In genomic region chr19:45200614-45201013, GRCh38 we compare ENCODE assay signal across 10 cellular contexts. TPM values are rescaled to one million over a fixed set of nuclear protein-coding genes. Genes with fewer than 3 reads are reported as not detected.
DNase-seq lines count a peak whose midpoint lies in the region; ATAC-seq and TF ChIP-seq lines count a peak whose summit lies in the region.
"Had no signal": no experiment of that assay in that cellular context is flagged by ENCODE, and none has a peak within 500 bp of the region (broad histone marks: within the 10 kb centered on the region; RNA-seq: fewer than 3 reads in every experiment).

No MANE protein-coding gene starts in this region.

- peaks cover 6% of the 10 kb centered on the region for H3K27me3 Mint-ChIP-seq in type B pancreatic cell
- peaks cover 7% of the 10 kb centered on the region for H3K27me3 Mint-ChIP-seq in glutamatergic neuron (ENCODE audit: unreplicated experiment)

- H3K4me1 Mint-ChIP-seq in type B pancreatic cell (ENCODE audit: unreplicated experiment) (no peaks in the 10 kb centered on the region), glutamatergic neuron (ENCODE audit: low read depth, unreplicated experiment) (peaks cover 3% of the 10 kb centered on the region)
- H3K4me1 Mint-ChIP-seq: T-cell had no signal

- no peak overlapping the region for H3K27ac ChIP-seq in adrenal gland
- no peak overlapping the region for H3K27ac ChIP-seq in hepatocyte
- H3K27ac ChIP-seq: colonic mucosa had no signal

- WGBS in adrenal gland, 4 donors: 42 to 65% (median 49%) methylated on average over 2 to 5 of the region's 5 CpGs
- 55% methylated on average over 5 of the region's 5 CpGs for WGBS in hepatocyte (ENCODE audit: low lambda C conversion rate, missing lambda C conversion rate)

- no peak overlapping the region for H3K4me2 ChIP-seq in hepatocyte

- intact Hi-C loops in Right ventricle myocardium superior (cut with DNase I) (no loop called here), Right ventricle myocardium inferior (cut with DNase I) (loop anchor here (10.0 kb wide), 1 partner anchor 144 kb away; the partner anchor contains the start of gene KLC3), adrenal gland (cut with DNase I) (loop anchor here (5.0 to 10.0 kb wide), 2 partner anchors 52 to 134 kb away; partner anchors contain the start of gene MARK4 (in 1 of the 2))

- no peaks in the 10 kb centered on the region for H3K4me1 ChIP-seq in adrenal gland (replicated peaks in 1 of 2)
- no peaks in the 10 kb centered on the region for H3K4me1 ChIP-seq in hepatocyte (ENCODE audit: insufficient read depth)
- H3K4me1 ChIP-seq: colonic mucosa had no signal

- H4K20me1 ChIP-seq in hepatocyte (ENCODE audit: insufficient read depth, poor library complexity, severe bottlenecking): no peaks in the 10 kb centered on the region

- H3K4me3 Mint-ChIP-seq in type B pancreatic cell (no peak overlapping the region), glutamatergic neuron (ENCODE audit: unreplicated experiment) (no peak overlapping the region)
- H3K4me3 Mint-ChIP-seq: T-cell had no signal

- H3K9me3 ChIP-seq in adrenal gland (replicated peaks in 1 of 3) (no peaks in the 10 kb centered on the region), hepatocyte (ENCODE audit: low read depth) (no peaks in the 10 kb centered on the region)
- H3K9me3 ChIP-seq: colonic mucosa had no signal

- no peaks in the 10 kb centered on the region for H3K9me3 Mint-ChIP-seq in type B pancreatic cell
- H3K9me3 Mint-ChIP-seq in glutamatergic neuron (ENCODE audit: unreplicated experiment): no peaks in the 10 kb centered on the region
- H3K9me3 Mint-ChIP-seq: T-cell had no signal

- H3K79me2 ChIP-seq in hepatocyte: no peaks in the 10 kb centered on the region

- no peaks in the 10 kb centered on the region for H3K36me3 ChIP-seq in adrenal gland (replicated peaks in 1 of 2)
- no peaks in the 10 kb centered on the region for H3K36me3 ChIP-seq in hepatocyte (replicated peaks; ENCODE audit: insufficient read depth, low read depth)
- H3K36me3 ChIP-seq: colonic mucosa had no signal

- no peak overlapping the region for H3K4me3 ChIP-seq in adrenal gland
- no peak overlapping the region for H3K4me3 ChIP-seq in hepatocyte
- H3K4me3 ChIP-seq: colonic mucosa had no signal

- no peak overlapping the region for H2AFZ ChIP-seq in hepatocyte

- no peak for TF ChIP-seq POLR2A in adrenal gland (IDR thresholded peaks at IDR 0.05)

- H3K36me3 Mint-ChIP-seq in type B pancreatic cell (no peaks in the 10 kb centered on the region), glutamatergic neuron (ENCODE audit: unreplicated experiment) (no peaks in the 10 kb centered on the region)
- H3K36me3 Mint-ChIP-seq: T-cell had no signal

- TF ChIP-seq CTCF in adrenal gland (IDR thresholded peaks at IDR 0.05): peak in 5 of 6 experiments; percentile 32 to 64 (median 49)
- TF ChIP-seq CTCF in hepatocyte (IDR thresholded peaks at IDR 0.05; ENCODE audit: poor library complexity): peak; percentile 27
- TF ChIP-seq CTCF in type B pancreatic cell (conservative IDR thresholded peaks at IDR 0.05): peak; percentile 72
- TF ChIP-seq CTCF in glutamatergic neuron (IDR thresholded peaks at IDR 0.05; ENCODE audit: partially characterized antibody, unreplicated experiment): no peak

- DNase-seq in Right ventricle myocardium superior (peak; percentile 42), Right ventricle myocardium inferior (ENCODE audit: missing footprints) (no peak), adrenal gland (peak in 5 of 7 donors; percentile 19 to 75 (median 57)), hepatocyte (ENCODE audit: low spot score) (no peak), type B pancreatic cell (ENCODE audit: extremely low spot score, unreplicated experiment) (no peak), D341Med (ENCODE audit: low spot score) (no peak), glutamatergic neuron (no peak)
- DNase-seq: colonic mucosa, T-cell had no signal

- H3K27ac Mint-ChIP-seq in type B pancreatic cell: no peak overlapping the region
- no peak overlapping the region for H3K27ac Mint-ChIP-seq in glutamatergic neuron (ENCODE audit: unreplicated experiment)
- H3K27ac Mint-ChIP-seq: T-cell had no signal

- H3K9me2 ChIP-seq in hepatocyte (replicated peaks; ENCODE audit: insufficient read depth): no peaks in the 10 kb centered on the region

- H3K27me3 ChIP-seq in adrenal gland (no peaks in the 10 kb centered on the region), hepatocyte (no peaks in the 10 kb centered on the region)
- H3K27me3 ChIP-seq: colonic mucosa had no signal

- ATAC-seq in Right ventricle myocardium superior (ENCODE audit: poor library complexity) (no peak), Right ventricle myocardium inferior (no peak), HG03025 (IDR thresholded peaks at IDR 0.05; ENCODE audit: low FRiP score, unreplicated experiment) (no peak)
- ATAC-seq: T-cell had no signal

RNA-seq across cellular contexts. Expression of gene BLOC1S3, which starts 22.0 kb away (rescaled TPM):
- total RNA-seq in Right ventricle myocardium superior (3.6 TPM), Right ventricle myocardium inferior (5.2 TPM), adrenal gland (10 to 100 TPM; 13.6 to 25.5 (median 19.0) TPM), hepatocyte (8.4 and 12.5 TPM in 2 replicates), type B pancreatic cell (ENCODE audit: low replicate concordance) (9.2 and 10.2 TPM in 2 replicates), glutamatergic neuron (ENCODE audit: unreplicated experiment) (8.1 TPM)
- polyA plus RNA-seq in adrenal gland (10 to 100 TPM in 1 of 3 donors, 1 to 10 TPM in 2; 3.9 to 11.9 (median 4.1) TPM), hepatocyte (15.6 and 17.1 TPM in 2 replicates)

RNA-seq across cellular contexts. Expression of gene TRAPPC6A, which starts 22.6 kb away (rescaled TPM):
- total RNA-seq in Right ventricle myocardium superior: 15.0 TPM
- 14.2 TPM for total RNA-seq in Right ventricle myocardium inferior
- 10 to 100 TPM; 24.6 to 71.4 (median 37.9) TPM for total RNA-seq in adrenal gland
- 10 to 100 TPM in 2 of 3 donors, 1 to 10 TPM in 1; 5.1 to 41.7 (median 34.3) TPM for polyA plus RNA-seq in adrenal gland
- total RNA-seq in hepatocyte: 24.6 and 25.7 TPM in 2 replicates
- polyA plus RNA-seq in hepatocyte: 60.1 and 75.8 TPM in 2 replicates
- total RNA-seq in type B pancreatic cell (ENCODE audit: low replicate concordance): 36.7 and 41.3 TPM in 2 replicates
- total RNA-seq in glutamatergic neuron (ENCODE audit: unreplicated experiment): 31.6 TPM

RNA-seq across cellular contexts. Expression of gene NKPD1, which starts 39.8 kb away (rescaled TPM):
- total RNA-seq in Right ventricle myocardium superior (not detected), Right ventricle myocardium inferior (not detected), adrenal gland (1 to 10 TPM in 1 of 8 donors, under 1 TPM in 6, not detected in 1; 0.06 to 1.1 (median 0.27) TPM), hepatocyte (0.08 and 0.27 TPM in 2 replicates), type B pancreatic cell (ENCODE audit: low replicate concordance) (0.56 and 1.3 TPM in 2 replicates), glutamatergic neuron (ENCODE audit: unreplicated experiment) (1.2 TPM)
- polyA plus RNA-seq in adrenal gland (under 1 TPM in 2 of 3 donors, not detected in 1; 0.13 to 0.16 TPM), hepatocyte (0.50 and 0.60 TPM in 2 replicates)

RNA-seq across cellular contexts. Expression of gene EXOC3L2, which starts 44.6 kb away (rescaled TPM):
- total RNA-seq in Right ventricle myocardium superior (1.3 TPM), Right ventricle myocardium inferior (0.97 TPM), adrenal gland (10 to 100 TPM; 14.8 to 26.4 (median 16.7) TPM), hepatocyte (0.08 and 1.3 TPM in 2 replicates), type B pancreatic cell (ENCODE audit: low replicate concordance) (0.60 TPM in 1 of 2 replicates, not detected in the other), glutamatergic neuron (ENCODE audit: unreplicated experiment) (not detected)
- polyA plus RNA-seq in adrenal gland (10 to 100 TPM in 2 of 3 donors, 1 to 10 TPM in 1; 2.1 to 24.6 (median 10.9) TPM), hepatocyte (0.13 TPM in 1 of 2 replicates, not detected in the other)
- total RNA-seq: T-cell had no signal

RNA-seq across cellular contexts. Expression of gene MARK4, which starts 50.5 kb away (rescaled TPM):
- total RNA-seq in Right ventricle myocardium superior (19.7 TPM), Right ventricle myocardium inferior (24.8 TPM), adrenal gland (10 to 100 TPM; 12.6 to 41.9 (median 26.6) TPM), hepatocyte (9.5 and 23.0 TPM in 2 replicates), type B pancreatic cell (ENCODE audit: low replicate concordance) (38.8 and 47.3 TPM in 2 replicates), glutamatergic neuron (ENCODE audit: unreplicated experiment) (110 TPM)
- polyA plus RNA-seq in adrenal gland (10 to 100 TPM; 19.1 to 53.3 (median 28.8) TPM), hepatocyte (13.5 and 14.8 TPM in 2 replicates)

Comparison
In these comparisons a context has a peak if more than half of its experiments do, and no peak if none do; other contexts are left out.
1. DNase-seq: peak in Right ventricle myocardium superior (single experiment) and adrenal gland (5 of 7); none in Right ventricle myocardium inferior (single experiment), hepatocyte (single experiment), type B pancreatic cell (single experiment), D341Med (single experiment) and glutamatergic neuron (single experiment).